1 cellular context compared by ENCODE assay signal in genomic region chr7:94022550-94022949, GRCh38.
TF ChIP-seq lines count a peak whose summit lies in the region.

No MANE protein-coding gene starts in this region.

TF ChIP-seq in GM12878, 131 proteins besides CTCF, POLR2A, EP300 and RAD21:
- no peak for TF ChIP-seq MAX (IDR thresholded peaks at IDR 0.05; ENCODE audit: low read depth, low read length)
- TF ChIP-seq CHD2 (IDR thresholded peaks at IDR 0.05; ENCODE audit: borderline replicate concordance, low read depth, low read length): no peak
- no peak for TF ChIP-seq NR2C2 (IDR thresholded peaks at IDR 0.05; ENCODE audit: borderline replicate concordance, control insufficient read depth, insufficient read length, low read depth)
- peak in 1 of 2 experiments; percentile 19; a peak in 1 of 4 replicates for TF ChIP-seq BHLHE40 (IDR thresholded peaks at IDR 0.05; ENCODE audit: borderline replicate concordance in 1 of 2, low read depth in 2 of 2, low read length in 1 of 2)
- TF ChIP-seq CUX1 (IDR thresholded peaks at IDR 0.05; ENCODE audit: insufficient replicate concordance, low read depth, low read length): no peak
- TF ChIP-seq TCF12 (IDR thresholded peaks at IDR 0.05; ENCODE audit: low read depth, low read length): no peak
- no peak for TF ChIP-seq ZNF622 (IDR thresholded peaks at IDR 0.05)
- TF ChIP-seq SP1 (IDR thresholded peaks at IDR 0.05; ENCODE audit: low read depth, low read length): no peak
- TF ChIP-seq IKZF2 (IDR thresholded peaks at IDR 0.05): peak in 1 of 2 experiments; percentile 45; a peak in 1 of 4 replicates
- peak; percentile 33 for TF ChIP-seq RELA (IDR thresholded peaks at IDR 0.05; ENCODE audit: borderline replicate concordance, partially characterized antibody)
- TF ChIP-seq MEF2B (IDR thresholded peaks at IDR 0.05; ENCODE audit: partially characterized antibody, poor library complexity, severe bottlenecking): peak; percentile 65
- TF ChIP-seq MTA2 (IDR thresholded peaks at IDR 0.05; ENCODE audit: low read depth): no peak
- no peak for TF ChIP-seq BRCA1 (IDR thresholded peaks at IDR 0.05; ENCODE audit: low read depth, low read length)
- no peak for TF ChIP-seq SPI1 (IDR thresholded peaks at IDR 0.05; ENCODE audit: borderline replicate concordance, insufficient read depth, low read depth, low read length)
- no peak for TF ChIP-seq ZBTB4 (CRISPR knock-in tag; IDR thresholded peaks at IDR 0.05)
- TF ChIP-seq CREB1 (IDR thresholded peaks at IDR 0.05; ENCODE audit: low read depth): no peak
- TF ChIP-seq IRF4 (IDR thresholded peaks at IDR 0.05; ENCODE audit: low read depth, low read length): no peak
- TF ChIP-seq SKIL (IDR thresholded peaks at IDR 0.05; ENCODE audit: low read depth, poor library complexity, severe bottlenecking): no peak
- TF ChIP-seq ZNF24 (IDR thresholded peaks at IDR 0.05): no peak
- no peak for TF ChIP-seq NRF1 (conservative IDR thresholded peaks at IDR 0.05; ENCODE audit: low read depth, low read length)
- TF ChIP-seq RAD51 (IDR thresholded peaks at IDR 0.05): peak; percentile 36; the same call in 1 of the 2 replicates
- no peak for TF ChIP-seq BCL3 (IDR thresholded peaks at IDR 0.05; ENCODE audit: borderline replicate concordance, insufficient read depth, low read depth, low read length, poor library complexity, severe bottlenecking)
